ENCODE assay signal across 13 cellular contexts in genomic region chr7:106420741-106421140, GRCh38.
A peak's percentile ranks its signal among the peaks of the same experiment; 100 is the strongest.
DNase-seq lines count a peak whose midpoint lies in the region; ATAC-seq and TF ChIP-seq lines count a peak whose summit lies in the region.
"Had no signal": no experiment of that assay in that cellular context is flagged by ENCODE, and none has a peak within 500 bp of the region (broad histone marks: within the 10 kb centered on the region; RNA-seq: fewer than 3 reads in every experiment).

No MANE protein-coding gene starts in this region.

- intact Hi-C loops in A673 (cut with micrococcal nuclease; ENCODE audit: unreplicated experiment) = loop anchor here (5.0 kb wide), 1 partner anchor 133 kb away; no protein-coding TSS in a partner anchor
- intact Hi-C loops in ovary (cut with DNase I) = loop anchor here in 1 of 4 donors (5.0 kb wide), 2 partner anchors 133 to 1408 kb away; partner anchors contain the start of gene KMT2E

- H3K9me2 ChIP-seq in GM23248 (ENCODE audit: insufficient read depth) = no peaks in the 10 kb centered on the region

- H3K9me3 ChIP-seq in A673 (ENCODE audit: low read depth, low read length, poor library complexity, severe bottlenecking) (peaks cover 11% of the 10 kb centered on the region), GM23248 (ENCODE audit: low read depth) (no peaks in the 10 kb centered on the region), ovary (no peaks in the 10 kb centered on the region)

- H3K4me1 Mint-ChIP-seq in activated CD4-positive, alpha-beta T cell treated with anti-CD3 and anti-CD28 coated beads, Interleukin-2, amount 10 ng/mL, durations not matched to agents 7 days and 5 days = peaks cover 17% of the 10 kb centered on the region

- H2AFZ ChIP-seq in GM23248 = peak overlapping the region; percentile 32; the same call in 1 of the 2 replicates

- no peak for DNase-seq in A673 (ENCODE audit: low spot score)
- no peak for DNase-seq in GM23248
- DNase-seq in coronary artery (ENCODE audit: low spot score) = no peak
- DNase-seq in ovary = no peak
- DNase-seq in stimulated activated CD4-positive, alpha-beta T cell treated with anti-CD3 and anti-CD28 coated beads, Interleukin-15, amount 100 ng/mL, for 24 hours = no peak
- DNase-seq in activated CD4-positive, alpha-beta T cell treated with anti-CD3 and anti-CD28 coated beads, Interleukin-2, amount 10 ng/mL, durations not matched to agents 7 days and 5 days = no peak
- DNase-seq: activated CD4-positive, alpha-beta T cell treated with anti-CD3 and anti-CD28 coated beads, Interleukin-2, amount 50 U/mL, for 4 hours; effector memory CD4-positive, alpha-beta T cell; NCI-H1436 treated with DMSO at 0.1 percent for 48 hours; NCI-H82 had no signal

- H3K4me1 ChIP-seq in A673 (ENCODE audit: insufficient read depth, low read length, poor library complexity, severe bottlenecking) (peaks cover 61% of the 10 kb centered on the region), GM23248 (ENCODE audit: insufficient read depth) (peaks cover 31% of the 10 kb centered on the region), ovary (ENCODE audit: insufficient read depth) (peaks cover 10% of the 10 kb centered on the region)

- no peaks in the 10 kb centered on the region for H3K27me3 ChIP-seq in A673 (replicated peaks; ENCODE audit: insufficient read depth, low read depth, low read length, poor library complexity)
- H3K27me3 ChIP-seq in GM23248 (replicated peaks; ENCODE audit: insufficient read depth) = no peaks in the 10 kb centered on the region
- no peaks in the 10 kb centered on the region for H3K27me3 ChIP-seq in ovary

- H3K27ac Mint-ChIP-seq in activated CD4-positive, alpha-beta T cell treated with anti-CD3 and anti-CD28 coated beads, Interleukin-2, amount 10 ng/mL, durations not matched to agents 7 days and 5 days = no peak overlapping the region

- ATAC-seq in HG03159 (IDR thresholded peaks at IDR 0.05; ENCODE audit: unreplicated experiment) = no peak
- ATAC-seq in GM18498 (IDR thresholded peaks at IDR 0.05; ENCODE audit: unreplicated experiment) = no peak

- CTCF ChIA-PET in A673 (lab: Charles Lee) = no interaction called here
- CTCF ChIA-PET in activated CD4-positive, alpha-beta T cell treated with anti-CD3 and anti-CD28 coated beads, Interleukin-2, amount 10 ng/mL, durations not matched to agents 7 days and 5 days (lab: Charles Lee) = interaction anchor here (0.6 to 1.4 kb wide), 4 partner anchors 14 to 248 kb away, joined by 3 to 5 read pairs (median 4); no protein-coding TSS in a partner anchor

- peaks cover 3% of the 10 kb centered on the region for H3K27me3 Mint-ChIP-seq in activated CD4-positive, alpha-beta T cell treated with anti-CD3 and anti-CD28 coated beads, Interleukin-2, amount 10 ng/mL, durations not matched to agents 7 days and 5 days

- BruUV-seq in A673 (replicated peaks; lab: Mats Ljungman, UMichigan) = no TSS peak

- TF ChIP-seq CTCF in A673 (conservative IDR thresholded peaks at IDR 0.05; ENCODE audit: low read depth, low read length) = no peak
- TF ChIP-seq CTCF in coronary artery (IDR thresholded peaks at IDR 0.05) = no peak
- TF ChIP-seq CTCF in ovary (IDR thresholded peaks at IDR 0.05) = no peak

- peak overlapping the region; percentile 5 for H3K4me2 ChIP-seq in GM23248 (ENCODE audit: unreplicated experiment)

- no peak overlapping the region for H3K4me3 ChIP-seq in A673 (ENCODE audit: low read depth, low read length, poor library complexity, severe bottlenecking)
- no peak overlapping the region for H3K4me3 ChIP-seq in GM23248
- H3K4me3 ChIP-seq in coronary artery = no peak overlapping the region
- H3K4me3 ChIP-seq in ovary = no peak overlapping the region
- H3K4me3 ChIP-seq: SK-N-MC had no signal

- H3K27ac ChIP-seq in A673 (ENCODE audit: low read depth, low read length, poor library complexity, severe bottlenecking) = peak overlapping the region; percentile 34
- H3K27ac ChIP-seq in GM23248 = peak overlapping the region; percentile 68
- peak overlapping the region; percentile 72 to 85 for H3K27ac ChIP-seq in coronary artery
- H3K27ac ChIP-seq in ovary = peak overlapping the region; percentile 41 to 81
- H3K27ac ChIP-seq: SK-N-MC had no signal

- peaks cover 9% of the 10 kb centered on the region for H3K9me3 Mint-ChIP-seq in activated CD4-positive, alpha-beta T cell treated with anti-CD3 and anti-CD28 coated beads, Interleukin-2, amount 10 ng/mL, durations not matched to agents 7 days and 5 days

- TF ChIP-seq POLR2A in ovary (IDR thresholded peaks at IDR 0.05) = no peak

- H3F3A ChIP-seq in GM23248 (ENCODE audit: insufficient read depth) = peaks cover 30% of the 10 kb centered on the region

- H3K79me2 ChIP-seq in GM23248 (ENCODE audit: insufficient read depth) = no peaks in the 10 kb centered on the region

- POLR2A ChIA-PET in A673 (lab: Charles Lee; ENCODE audit: low non-redundant PET) = no interaction called here
- POLR2A ChIA-PET in activated CD4-positive, alpha-beta T cell treated with anti-CD3 and anti-CD28 coated beads, Interleukin-2, amount 10 ng/mL, durations not matched to agents 7 days and 5 days (lab: Charles Lee) = interaction anchor here (0.5 kb wide), 1 partner anchor 143 kb away, joined by 3 read pairs; no protein-coding TSS in a partner anchor

- no peaks in the 10 kb centered on the region for H4K20me1 ChIP-seq in GM23248 (ENCODE audit: insufficient read depth)

- no peaks in the 10 kb centered on the region for H3K36me3 ChIP-seq in A673 (ENCODE audit: insufficient read depth, low read length, poor library complexity, severe bottlenecking)
- H3K36me3 ChIP-seq in GM23248 (ENCODE audit: low read depth) = no peaks in the 10 kb centered on the region
- H3K36me3 ChIP-seq in ovary = no peaks in the 10 kb centered on the region

- H3K4me3 Mint-ChIP-seq in activated CD4-positive, alpha-beta T cell treated with anti-CD3 and anti-CD28 coated beads, Interleukin-2, amount 10 ng/mL, durations not matched to agents 7 days and 5 days = no peak overlapping the region

- in situ Hi-C loops in GM23248 (cut with MboI) = no loop called here

- peak overlapping the region; percentile 22; the same call in 1 of the 2 replicates for H3K9ac ChIP-seq in GM23248

- no peak for TF ChIP-seq EP300 in ovary (IDR thresholded peaks at IDR 0.05)

- WGBS in GM23248 (ENCODE audit: low coverage in 1 of 2, low lambda C conversion rate in 2 of 2, missing lambda C conversion rate in 2 of 2), 2 experiments = 73% methylated on average over 5 of the region's 5 CpGs
- whole genome bisulfite sequencing in ovary, 3 donors = 50 to 59% (median 54%) methylated on average over 5 of the region's 5 CpGs

- no peaks in the 10 kb centered on the region for H3K36me3 Mint-ChIP-seq in activated CD4-positive, alpha-beta T cell treated with anti-CD3 and anti-CD28 coated beads, Interleukin-2, amount 10 ng/mL, durations not matched to agents 7 days and 5 days (ENCODE audit: low read depth)
